Comparison of ENCODE assay signal across 1 cellular context in the genomic region with DNA sequence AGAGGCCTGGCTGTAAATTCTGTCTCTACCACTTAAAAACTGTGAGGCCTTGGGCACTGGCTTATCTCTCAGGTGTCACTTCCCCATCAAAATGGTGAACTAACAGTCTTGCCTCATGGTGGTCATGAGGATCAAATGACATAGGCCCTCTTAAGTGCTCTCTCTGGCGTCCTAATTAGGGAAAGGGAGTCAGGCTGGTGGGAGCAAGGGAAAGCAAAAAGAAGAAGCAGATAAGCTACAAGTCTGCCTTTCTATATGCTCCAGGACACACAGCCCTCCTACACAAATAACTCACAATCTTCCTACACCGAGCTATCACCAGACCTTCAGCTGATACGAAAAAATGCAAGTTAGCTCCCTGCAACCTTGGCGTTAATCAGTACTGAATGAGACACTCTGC.
A peak's percentile ranks its signal among the peaks of the same experiment; 100 is the strongest.
TF ChIP-seq lines count a peak whose summit lies in the region.

No MANE protein-coding gene starts in this region.

TF ChIP-seq in HEK293, 187 proteins besides CTCF, POLR2A, EP300 and RAD21 (continued from another document and continues in another):
- TF ChIP-seq ZNF148 (tag by site-specific recombination; IDR thresholded peaks at IDR 0.05; ENCODE audit: borderline replicate concordance) (no peak), OSR2 (tag by site-specific recombination; IDR thresholded peaks at IDR 0.05) (peak; percentile 18; the same call in 1 of the 2 replicates), ZNF830 (tag by site-specific recombination; IDR thresholded peaks at IDR 0.05; ENCODE audit: low read depth) (no peak), KLF9 (tag by site-specific recombination; IDR thresholded peaks at IDR 0.05; ENCODE audit: low read depth) (no peak), TRIM28 (IDR thresholded peaks at IDR 0.05; ENCODE audit: borderline replicate concordance, low read length) (peak; percentile 99), ZBTB7A (tag by site-specific recombination; IDR thresholded peaks at IDR 0.05; ENCODE audit: low read depth) (no peak), SALL2 (tag by site-specific recombination; IDR thresholded peaks at IDR 0.05; ENCODE audit: borderline replicate concordance) (no peak), ZNF266 (tag by site-specific recombination; IDR thresholded peaks at IDR 0.05; ENCODE audit: low read depth) (no peak), ZSCAN5A (tag by site-specific recombination; IDR thresholded peaks at IDR 0.05) (no peak), ZNF221 (tag by site-specific recombination; IDR thresholded peaks at IDR 0.05; ENCODE audit: borderline replicate concordance) (no peak), ZNF366 (tag by site-specific recombination; conservative IDR thresholded peaks at IDR 0.05) (0 out of 2 replicates have a peak, but pooled peaks have one; percentile 20), ZNF626 (tag by site-specific recombination; IDR thresholded peaks at IDR 0.05) (no peak), ZBTB20 (tag by site-specific recombination; IDR thresholded peaks at IDR 0.05) (no peak), ZBTB44 (tag by site-specific recombination; IDR thresholded peaks at IDR 0.05) (no peak), FEZF1 (tag by site-specific recombination; IDR thresholded peaks at IDR 0.05) (peak; percentile 67), ZNF518A (tag by site-specific recombination; conservative IDR thresholded peaks at IDR 0.05; ENCODE audit: low read depth) (peak; percentile 58; the same call in 1 of the 2 replicates), ZNF610 (tag by site-specific recombination; IDR thresholded peaks at IDR 0.05; ENCODE audit: borderline replicate concordance) (0 out of 2 replicates have a peak, but pooled peaks have one; percentile 33), EGR2 (tag by site-specific recombination; IDR thresholded peaks at IDR 0.05; ENCODE audit: low read depth) (peak; percentile 80), ZNF837 (tag by site-specific recombination; IDR thresholded peaks at IDR 0.05) (no peak), ZNF19 (tag by site-specific recombination; IDR thresholded peaks at IDR 0.05; ENCODE audit: low read depth) (no peak), ZNF585B (tag by site-specific recombination; IDR thresholded peaks at IDR 0.05) (no peak), SCRT1 (tag by site-specific recombination; IDR thresholded peaks at IDR 0.05; ENCODE audit: borderline replicate concordance) (no peak), ZBTB10 (tag by site-specific recombination; IDR thresholded peaks at IDR 0.05) (no peak), SP2 (tag by site-specific recombination; IDR thresholded peaks at IDR 0.05) (no peak), RBAK (tag by site-specific recombination; IDR thresholded peaks at IDR 0.05) (no peak), GLIS1 (tag by site-specific recombination; IDR thresholded peaks at IDR 0.05) (no peak), ZNF169 (tag by site-specific recombination; IDR thresholded peaks at IDR 0.05) (no peak), MYNN (tag by site-specific recombination; IDR thresholded peaks at IDR 0.05; ENCODE audit: borderline replicate concordance) (no peak), ZNF561 (tag by site-specific recombination; IDR thresholded peaks at IDR 0.05; ENCODE audit: borderline replicate concordance) (peak; percentile 20; the same call in 1 of the 2 replicates), SP7 (tag by site-specific recombination; IDR thresholded peaks at IDR 0.05) (no peak; the same call in 1 of the 2 replicates), HOXA7 (CRISPR knock-in tag; IDR thresholded peaks at IDR 0.05; ENCODE audit: borderline replicate concordance) (no peak), ZNF2 (tag by site-specific recombination; IDR thresholded peaks at IDR 0.05) (no peak), ZNF140 (tag by site-specific recombination; IDR thresholded peaks at IDR 0.05) (no peak), ZNF248 (tag by site-specific recombination; IDR thresholded peaks at IDR 0.05) (no peak)
- TF ChIP-seq, protein P1, sequence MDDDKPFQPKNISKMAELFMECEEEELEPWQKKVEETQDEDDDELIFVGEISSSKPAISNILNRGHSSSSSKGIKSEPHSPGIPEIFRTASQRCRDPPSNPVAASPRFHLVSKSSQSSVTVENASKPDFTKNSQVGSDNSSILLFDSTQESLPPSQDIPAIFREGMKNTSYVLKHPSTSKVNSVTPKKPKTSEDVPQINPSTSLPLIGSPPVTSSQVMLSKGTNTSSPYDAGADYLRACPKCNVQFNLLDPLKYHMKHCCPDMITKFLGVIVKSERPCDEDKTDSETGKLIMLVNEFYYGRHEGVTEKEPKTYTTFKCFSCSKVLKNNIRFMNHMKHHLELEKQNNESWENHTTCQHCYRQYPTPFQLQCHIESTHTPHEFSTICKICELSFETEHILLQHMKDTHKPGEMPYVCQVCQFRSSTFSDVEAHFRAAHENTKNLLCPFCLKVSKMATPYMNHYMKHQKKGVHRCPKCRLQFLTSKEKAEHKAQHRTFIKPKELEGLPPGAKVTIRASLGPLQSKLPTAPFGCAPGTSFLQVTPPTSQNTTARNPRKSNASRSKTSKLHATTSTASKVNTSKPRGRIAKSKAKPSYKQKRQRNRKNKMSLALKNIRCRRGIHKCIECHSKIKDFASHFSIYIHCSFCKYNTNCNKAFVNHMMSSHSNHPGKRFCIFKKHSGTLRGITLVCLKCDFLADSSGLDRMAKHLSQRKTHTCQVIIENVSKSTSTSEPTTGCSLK (tag by site-specific recombination; IDR thresholded peaks at IDR 0.05) = no peak
- TF ChIP-seq, protein P2, sequence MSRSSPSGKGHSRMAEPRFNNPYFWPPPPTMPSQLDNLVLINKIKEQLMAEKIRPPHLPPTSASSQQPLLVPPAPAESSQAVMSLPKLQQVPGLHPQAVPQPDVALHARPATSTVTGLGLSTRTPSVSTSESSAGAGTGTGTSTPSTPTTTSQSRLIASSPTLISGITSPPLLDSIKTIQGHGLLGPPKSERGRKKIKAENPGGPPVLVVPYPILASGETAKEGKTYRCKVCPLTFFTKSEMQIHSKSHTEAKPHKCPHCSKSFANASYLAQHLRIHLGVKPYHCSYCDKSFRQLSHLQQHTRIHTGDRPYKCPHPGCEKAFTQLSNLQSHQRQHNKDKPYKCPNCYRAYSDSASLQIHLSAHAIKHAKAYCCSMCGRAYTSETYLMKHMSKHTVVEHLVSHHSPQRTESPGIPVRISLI (tag by site-specific recombination; IDR thresholded peaks at IDR 0.05) = no peak
- TF ChIP-seq, protein P3, sequence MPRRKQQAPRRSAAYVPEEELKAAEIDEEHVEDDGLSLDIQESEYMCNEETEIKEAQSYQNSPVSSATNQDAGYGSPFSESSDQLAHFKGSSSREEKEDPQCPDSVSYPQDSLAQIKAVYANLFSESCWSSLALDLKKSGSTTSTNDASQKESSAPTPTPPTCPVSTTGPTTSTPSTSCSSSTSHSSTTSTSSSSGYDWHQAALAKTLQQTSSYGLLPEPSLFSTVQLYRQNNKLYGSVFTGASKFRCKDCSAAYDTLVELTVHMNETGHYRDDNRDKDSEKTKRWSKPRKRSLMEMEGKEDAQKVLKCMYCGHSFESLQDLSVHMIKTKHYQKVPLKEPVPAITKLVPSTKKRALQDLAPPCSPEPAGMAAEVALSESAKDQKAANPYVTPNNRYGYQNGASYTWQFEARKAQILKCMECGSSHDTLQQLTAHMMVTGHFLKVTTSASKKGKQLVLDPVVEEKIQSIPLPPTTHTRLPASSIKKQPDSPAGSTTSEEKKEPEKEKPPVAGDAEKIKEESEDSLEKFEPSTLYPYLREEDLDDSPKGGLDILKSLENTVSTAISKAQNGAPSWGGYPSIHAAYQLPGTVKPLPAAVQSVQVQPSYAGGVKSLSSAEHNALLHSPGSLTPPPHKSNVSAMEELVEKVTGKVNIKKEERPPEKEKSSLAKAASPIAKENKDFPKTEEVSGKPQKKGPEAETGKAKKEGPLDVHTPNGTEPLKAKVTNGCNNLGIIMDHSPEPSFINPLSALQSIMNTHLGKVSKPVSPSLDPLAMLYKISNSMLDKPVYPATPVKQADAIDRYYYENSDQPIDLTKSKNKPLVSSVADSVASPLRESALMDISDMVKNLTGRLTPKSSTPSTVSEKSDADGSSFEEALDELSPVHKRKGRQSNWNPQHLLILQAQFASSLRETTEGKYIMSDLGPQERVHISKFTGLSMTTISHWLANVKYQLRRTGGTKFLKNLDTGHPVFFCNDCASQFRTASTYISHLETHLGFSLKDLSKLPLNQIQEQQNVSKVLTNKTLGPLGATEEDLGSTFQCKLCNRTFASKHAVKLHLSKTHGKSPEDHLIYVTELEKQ (tag by site-specific recombination; IDR thresholded peaks at IDR 0.05; ENCODE audit: borderline replicate concordance) = peak; percentile 86; the same call in 1 of the 2 replicates
